Comparison of ENCODE assay signal across 8 cellular contexts in genomic region chr5:154063372-154063771, GRCh38.
"Had no signal": no experiment of that assay in that cellular context is flagged by ENCODE, and none has a peak within 500 bp of the region (broad histone marks: within the 10 kb centered on the region; RNA-seq: fewer than 3 reads in every experiment).

No MANE protein-coding gene starts in this region.

- FAIRE-seq: G401.6, GM12878, GM12891, GM12892, GM18507, GM19239 had no signal

- H3K4me3 ChIP-seq: GM12878 had no signal

- ATAC-seq: GM12878 had no signal

- DNase-seq: GDM1, GF-D8 had no signal
